In the genomic region with DNA sequence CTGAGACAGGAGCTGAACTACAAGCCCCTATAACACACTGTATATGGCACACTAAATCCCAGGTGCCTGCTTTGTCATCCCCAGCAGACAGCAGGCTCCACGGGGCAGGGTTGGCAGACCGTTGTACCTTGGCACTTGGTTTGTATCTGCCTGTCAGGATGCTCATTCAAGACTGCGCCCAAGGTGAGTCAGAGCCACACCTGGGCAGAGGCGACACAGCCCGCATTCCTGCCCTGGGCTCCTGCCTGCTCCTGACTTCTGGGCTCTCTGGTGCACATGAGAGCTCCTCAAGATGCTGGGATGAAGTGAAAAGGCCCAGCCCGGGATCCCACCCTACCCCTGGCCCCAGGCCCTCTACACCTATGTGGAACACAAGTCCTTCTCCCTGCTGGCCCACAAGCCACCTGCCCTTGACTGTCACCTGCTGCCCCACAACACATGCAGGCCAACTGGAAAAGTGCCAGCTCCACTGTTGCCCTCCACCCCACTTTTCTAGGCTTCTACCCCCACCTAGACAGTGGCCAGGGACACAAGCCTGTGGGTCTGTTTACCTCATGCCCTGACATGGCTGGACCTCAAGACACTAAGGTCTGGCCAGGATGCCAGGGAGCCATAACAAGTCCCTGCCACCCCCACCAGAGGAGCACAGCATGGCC, we compare ENCODE assay signal across 9 cellular contexts. TPM values are rescaled to one million over a fixed set of nuclear protein-coding genes. Genes with fewer than 3 reads are reported as not detected.
DNase-seq lines count a peak whose midpoint lies in the region; ATAC-seq, FAIRE-seq and TF ChIP-seq lines count a peak whose summit lies in the region.
"Had no signal": no experiment of that assay in that cellular context is flagged by ENCODE, and none has a peak within 500 bp of the region (broad histone marks: within the 10 kb centered on the region; RNA-seq: fewer than 3 reads in every experiment).

No MANE protein-coding gene starts in this region.

- no peaks in the 10 kb centered on the region for H3K27me3 ChIP-seq in CD4-positive, CD25-positive, alpha-beta regulatory T cell (ENCODE audit: control insufficient read depth, insufficient read depth, low read length)
- H3K27me3 ChIP-seq in neutrophil: no peaks in the 10 kb centered on the region

- H3K27me3 Mint-ChIP-seq in CD4-positive, CD25-positive, alpha-beta regulatory T cell: no peaks in the 10 kb centered on the region
- no peaks in the 10 kb centered on the region for H3K27me3 Mint-ChIP-seq in effector memory CD8-positive, alpha-beta T cell

- peak overlapping the region; percentile 4 to 90 (median 80) for H3K4me3 Mint-ChIP-seq in CD4-positive, CD25-positive, alpha-beta regulatory T cell
- H3K4me3 Mint-ChIP-seq in effector memory CD8-positive, alpha-beta T cell: peak overlapping the region; percentile 90 to 93

- H3K4me1 ChIP-seq in CD4-positive, CD25-positive, alpha-beta regulatory T cell (ENCODE audit: control insufficient read depth, insufficient read depth, low read length, poor library complexity, severe bottlenecking): peaks cover 92% of the 10 kb centered on the region
- H3K4me1 ChIP-seq in OCI-LY7 (ENCODE audit: insufficient read depth, low read length, poor library complexity, severe bottlenecking) (peaks cover 94% of the 10 kb centered on the region), neutrophil (ENCODE audit: control insufficient read depth in 1 of 2, insufficient read depth in 1 of 2, low read depth in 1 of 2, low read length in 1 of 2) (peaks cover 83 to 90% of the 10 kb centered on the region in 2 experiments)

- H3K27ac ChIP-seq in CD4-positive, CD25-positive, alpha-beta regulatory T cell (ENCODE audit: insufficient read depth, low read length, poor library complexity, severe bottlenecking): peak overlapping the region; percentile 76
- H3K27ac ChIP-seq in OCI-LY7 (ENCODE audit: low read depth, low read length, poor library complexity, severe bottlenecking) (peak overlapping the region; percentile 70), neutrophil (peak overlapping the region; percentile 87)

- no peak for DNase-seq in CD4-positive, CD25-positive, alpha-beta regulatory T cell
- peak; percentile 15 for DNase-seq in OCI-LY7 (ENCODE audit: low spot score)
- no peak for DNase-seq in effector memory CD8-positive, alpha-beta T cell
- DNase-seq in D721Med (ENCODE audit: insufficient read length, low spot score): no peak
- no peak for DNase-seq in DMS79 (lab: John Stamatoyannopoulos, UW)
- DNase-seq: NCI-H1930 had no signal

- POLR2A ChIA-PET in OCI-LY7 (lab: Charles Lee): interaction anchor here (0.5 to 4.0 kb wide), 5 partner anchors 10 to 1071 kb away, joined by 3 to 17 read pairs (median 5); no protein-coding TSS in a partner anchor

- peaks cover 100% of the 10 kb centered on the region for H3K79me2 ChIP-seq in OCI-LY7 (ENCODE audit: insufficient read depth, low read depth, low read length)

- H3K4me1 Mint-ChIP-seq in CD4-positive, CD25-positive, alpha-beta regulatory T cell: peaks cover 11 to 97% (median 71%) of the 10 kb centered on the region in 4 donors
- peaks cover 80 to 88% of the 10 kb centered on the region in 2 donors for H3K4me1 Mint-ChIP-seq in effector memory CD8-positive, alpha-beta T cell (ENCODE audit: low read depth in 2 of 2)

- H3K27ac Mint-ChIP-seq in CD4-positive, CD25-positive, alpha-beta regulatory T cell: peak overlapping the region; percentile 90 to 99 (median 93)
- H3K27ac Mint-ChIP-seq in effector memory CD8-positive, alpha-beta T cell: peak overlapping the region; percentile 96

- no peaks in the 10 kb centered on the region for H3K9me2 ChIP-seq in OCI-LY7 (ENCODE audit: insufficient read depth, low read length)

- intact Hi-C loops in OCI-LY7 (cut with micrococcal nuclease; ENCODE audit: unreplicated experiment): loop anchor here (5.0 kb wide), 1 partner anchor 82 kb away; no protein-coding TSS in a partner anchor

- no peaks in the 10 kb centered on the region for H3K36me3 Mint-ChIP-seq in CD4-positive, CD25-positive, alpha-beta regulatory T cell
- peaks cover 39% of the 10 kb centered on the region for H3K36me3 Mint-ChIP-seq in effector memory CD8-positive, alpha-beta T cell (ENCODE audit: insufficient read depth)

- CTCF ChIA-PET in OCI-LY7 (lab: Charles Lee; ENCODE audit: unreplicated experiment): interaction anchor here (0.7 to 1.7 kb wide), 3 partner anchors 11 to 21 kb away, joined by 3 to 4 read pairs (median 3); no protein-coding TSS in a partner anchor

- no peak overlapping the region for H2AFZ ChIP-seq in OCI-LY7 (ENCODE audit: low read length)

- BruUV-seq in OCI-LY7 (replicated peaks; lab: Mats Ljungman, UMichigan): no TSS peak

- no peak for TF ChIP-seq CTCF in OCI-LY7 (conservative IDR thresholded peaks at IDR 0.05; ENCODE audit: low read length)
- no peak for TF ChIP-seq CTCF in neutrophil (IDR thresholded peaks at IDR 0.05)
- no peak for TF ChIP-seq CTCF in D721Med (IDR thresholded peaks at IDR 0.05; ENCODE audit: insufficient read depth, missing control alignments)

- peak; percentile 23 for ATAC-seq in CD4-positive, CD25-positive, alpha-beta regulatory T cell (ENCODE audit: low read depth in 2 of 2)
- ATAC-seq in effector memory CD8-positive, alpha-beta T cell (replicated peaks): no peak
- ATAC-seq in GM18861 (IDR thresholded peaks at IDR 0.05; ENCODE audit: unreplicated experiment) (no peak), HG03469 (IDR thresholded peaks at IDR 0.05; ENCODE audit: unreplicated experiment) (no peak)

- H3K4me2 ChIP-seq in OCI-LY7 (ENCODE audit: low read length): peak overlapping the region; percentile 89

- H3K9me3 Mint-ChIP-seq in CD4-positive, CD25-positive, alpha-beta regulatory T cell: no peaks in the 10 kb centered on the region
- no peaks in the 10 kb centered on the region for H3K9me3 Mint-ChIP-seq in effector memory CD8-positive, alpha-beta T cell

- no peaks in the 10 kb centered on the region for H3K36me3 ChIP-seq in CD4-positive, CD25-positive, alpha-beta regulatory T cell (ENCODE audit: control insufficient read depth, insufficient read depth, low read length)
- H3K36me3 ChIP-seq in OCI-LY7 (ENCODE audit: insufficient read depth, low read length) (peaks cover 31% of the 10 kb centered on the region), neutrophil (no peaks in the 10 kb centered on the region)

- FAIRE-seq in D721Med (lab: Jason Lieb, UNC): no peak

- no peaks in the 10 kb centered on the region for H3K9me3 ChIP-seq in CD4-positive, CD25-positive, alpha-beta regulatory T cell (ENCODE audit: control insufficient read depth in 2 of 2, low read length in 2 of 2)
- H3K9me3 ChIP-seq in OCI-LY7 (ENCODE audit: low read length) (no peaks in the 10 kb centered on the region), neutrophil (no peaks in the 10 kb centered on the region)

- H4K20me1 ChIP-seq in OCI-LY7 (ENCODE audit: insufficient read depth, low read length): peaks cover 74% of the 10 kb centered on the region

- H3K4me3 ChIP-seq in CD4-positive, CD25-positive, alpha-beta regulatory T cell (ENCODE audit: low read depth, low read length): peak overlapping the region; percentile 15
- H3K4me3 ChIP-seq in OCI-LY7 (ENCODE audit: low read depth, low read length, poor library complexity, severe bottlenecking): peak overlapping the region; percentile 58
- H3K4me3 ChIP-seq in neutrophil (ENCODE audit: low read depth in 1 of 2, low read length in 1 of 2): peak overlapping the region in 1 of 2 experiments; percentile 4

RNA-seq across cellular contexts. Expression of a gene that starts 30.8 kb away (rescaled TPM):
- 42.6 TPM for total RNA-seq in CD4-positive, CD25-positive, alpha-beta regulatory T cell
- polyA plus RNA-seq in CD4-positive, CD25-positive, alpha-beta regulatory T cell: 10 to 100 TPM; 45.2 to 54.1 (median 51.9) TPM
- total RNA-seq in OCI-LY7 (2014; rRNA removed; shearing (Covaris generic)): 5.8 and 6.0 TPM in 2 replicates
- total RNA-seq in OCI-LY7 (2022): 14.5 and 14.6 TPM in 2 replicates

Comparison
In these comparisons a context has a peak if more than half of its experiments do, and no peak if none do; other contexts are left out.
1. ATAC-seq: peak in CD4-positive, CD25-positive, alpha-beta regulatory T cell (2 of 2); none in effector memory CD8-positive, alpha-beta T cell (single experiment), GM18861 (single experiment) and HG03469 (single experiment).
2. Peak in every context shown above with its lines, with median percentiles within 50 percentile points of each other: H3K27ac ChIP-seq.